ENCODE assay signal across 8 cellular contexts in genomic region chr21:41953249-41953830, GRCh38.
DNase-seq lines count a peak whose midpoint lies in the region; ATAC-seq and TF ChIP-seq lines count a peak whose summit lies in the region.

No MANE protein-coding gene starts in this region.

- H3K27ac ChIP-seq in KMS-11: no peak overlapping the region
- H3K27ac ChIP-seq in duodenal mucosa (ENCODE audit: low read depth, low read length): no peak overlapping the region
- peak overlapping the region; percentile 20 for H3K27ac ChIP-seq in muscle layer of colon (ENCODE audit: low read depth, low read length)

- peak; percentile 7 to 8 for DNase-seq in activated CD4-positive, alpha-beta T cell treated with anti-CD3 and anti-CD28 coated beads, Interleukin-2, amount 50 U/mL, for 48 hours
- DNase-seq in activated CD4-positive, alpha-beta T cell treated with anti-CD3 and anti-CD28 coated beads, Interleukin-2, amount 50 U/mL, for 1 hour: no peak
- no peak for DNase-seq in NCI-H510A (lab: John Stamatoyannopoulos, UW)
- DNase-seq in stimulated activated CD8-positive, alpha-beta memory T cell treated with anti-CD3 and anti-CD28 coated beads, Interleukin-4, amount 100 ng/mL, for 48 hours: no peak

- H3K4me1 ChIP-seq in KMS-11 (ENCODE audit: low read depth, poor library complexity, severe bottlenecking) (no peaks in the 10 kb centered on the region), duodenal mucosa (ENCODE audit: control insufficient read depth in 1 of 2, insufficient read depth in 2 of 2, low read length in 2 of 2) (peaks cover 20 to 24% of the 10 kb centered on the region in 2 donors), muscle layer of colon (ENCODE audit: insufficient read depth, low read length) (peaks cover 37% of the 10 kb centered on the region)

- no peak for ATAC-seq in GM21825 (IDR thresholded peaks at IDR 0.05; ENCODE audit: unreplicated experiment)

- peak overlapping the region; percentile 13; the same call in 1 of the 2 replicates for H3K4me2 ChIP-seq in KMS-11

- H3K79me2 ChIP-seq in KMS-11 (ENCODE audit: insufficient read depth, low read depth): no peaks in the 10 kb centered on the region

- TF ChIP-seq CTCF in KMS-11 (conservative IDR thresholded peaks at IDR 0.05; ENCODE audit: low read depth, low read length): no peak

- H3K4me3 ChIP-seq in KMS-11 (IDR thresholded peaks at IDR 0.05; ENCODE audit: insufficient read depth, low read depth, low read length): no peak overlapping the region
- H3K4me3 ChIP-seq in duodenal mucosa (ENCODE audit: low read depth in 1 of 2, low read length in 2 of 2): peak overlapping the region; percentile 64 to 73
- peak overlapping the region; percentile 46 to 61 for H3K4me3 ChIP-seq in muscle layer of colon (ENCODE audit: low read depth in 1 of 2, low read length in 2 of 2)

- no peaks in the 10 kb centered on the region for H3K36me3 ChIP-seq in KMS-11 (ENCODE audit: insufficient read depth)
- H3K36me3 ChIP-seq in duodenal mucosa (ENCODE audit: control insufficient read depth in 1 of 2, insufficient read depth in 2 of 2, low read length in 2 of 2): no peaks in the 10 kb centered on the region
- H3K36me3 ChIP-seq in muscle layer of colon (ENCODE audit: insufficient read depth, low read length): no peaks in the 10 kb centered on the region

- H2AFZ ChIP-seq in KMS-11 (ENCODE audit: low read depth): peak overlapping the region; percentile 14; the same call in 1 of the 2 replicates

- H3K27me3 ChIP-seq in KMS-11 (ENCODE audit: insufficient read depth, low read depth) (no peaks in the 10 kb centered on the region), duodenal mucosa (ENCODE audit: control insufficient read depth in 1 of 2, insufficient read depth in 2 of 2, low read length in 2 of 2) (no peaks in the 10 kb centered on the region), muscle layer of colon (ENCODE audit: control insufficient read depth in 1 of 2, insufficient read depth in 2 of 2, low read length in 2 of 2) (no peaks in the 10 kb centered on the region)

- H4K20me1 ChIP-seq in KMS-11 (ENCODE audit: insufficient read depth): no peaks in the 10 kb centered on the region

- H3K9me3 ChIP-seq in duodenal mucosa (ENCODE audit: control insufficient read depth in 1 of 2, low read length in 2 of 2) (no peaks in the 10 kb centered on the region), muscle layer of colon (ENCODE audit: low read length) (no peaks in the 10 kb centered on the region)

- H3K9ac ChIP-seq in KMS-11 (no peak overlapping the region), duodenal mucosa (ENCODE audit: low read depth in 1 of 2, low read length in 2 of 2) (peak overlapping the region; percentile 60), muscle layer of colon (ENCODE audit: low read length) (no peak overlapping the region)

Comparison
In these comparisons a context has a peak if more than half of its experiments do, and no peak if none do; other contexts are left out.
1. DNase-seq: peak in activated CD4-positive, alpha-beta T cell treated with anti-CD3 and anti-CD28 coated beads, Interleukin-2, amount 50 U/mL, for 48 hours (2 of 2); none in activated CD4-positive, alpha-beta T cell treated with anti-CD3 and anti-CD28 coated beads, Interleukin-2, amount 50 U/mL, for 1 hour (single experiment), NCI-H510A (single experiment) and stimulated activated CD8-positive, alpha-beta memory T cell treated with anti-CD3 and anti-CD28 coated beads, Interleukin-4, amount 100 ng/mL, for 48 hours (single experiment).
2. H3K9ac ChIP-seq: peak in duodenal mucosa (2 of 2); none in KMS-11 (single experiment) and muscle layer of colon (single experiment).